1 cellular context compared by ENCODE assay signal in the genomic region with DNA sequence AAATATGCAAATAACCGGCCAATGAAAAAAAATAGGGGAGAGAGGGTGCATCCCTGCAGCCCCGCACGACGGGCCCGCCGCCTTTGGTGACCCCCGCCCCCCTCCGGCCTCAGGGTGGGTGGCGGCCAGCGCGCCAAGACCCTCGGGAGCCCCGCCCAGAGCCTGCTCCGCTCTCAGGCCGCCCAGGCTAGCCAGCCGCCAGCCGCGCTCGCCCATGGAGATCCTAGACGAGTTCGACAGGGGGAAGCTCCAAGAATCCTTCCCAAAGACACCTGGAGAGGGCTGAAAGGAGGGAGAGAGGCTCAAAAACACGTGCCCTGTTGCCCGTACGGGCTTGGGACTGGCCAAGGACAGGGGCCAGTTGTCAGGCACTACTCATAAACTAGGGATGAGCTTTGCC.
TF ChIP-seq lines count a peak whose summit lies in the region.

No MANE protein-coding gene starts in this region.

TF ChIP-seq in H1, 55 proteins besides CTCF, POLR2A, EP300 and RAD21:
- TF ChIP-seq, protein P1, sequence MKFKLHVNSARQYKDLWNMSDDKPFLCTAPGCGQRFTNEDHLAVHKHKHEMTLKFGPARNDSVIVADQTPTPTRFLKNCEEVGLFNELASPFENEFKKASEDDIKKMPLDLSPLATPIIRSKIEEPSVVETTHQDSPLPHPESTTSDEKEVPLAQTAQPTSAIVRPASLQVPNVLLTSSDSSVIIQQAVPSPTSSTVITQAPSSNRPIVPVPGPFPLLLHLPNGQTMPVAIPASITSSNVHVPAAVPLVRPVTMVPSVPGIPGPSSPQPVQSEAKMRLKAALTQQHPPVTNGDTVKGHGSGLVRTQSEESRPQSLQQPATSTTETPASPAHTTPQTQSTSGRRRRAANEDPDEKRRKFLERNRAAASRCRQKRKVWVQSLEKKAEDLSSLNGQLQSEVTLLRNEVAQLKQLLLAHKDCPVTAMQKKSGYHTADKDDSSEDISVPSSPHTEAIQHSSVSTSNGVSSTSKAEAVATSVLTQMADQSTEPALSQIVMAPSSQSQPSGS (IDR thresholded peaks at IDR 0.05; ENCODE audit: low read length), result no peak
- TF ChIP-seq, protein P2, sequence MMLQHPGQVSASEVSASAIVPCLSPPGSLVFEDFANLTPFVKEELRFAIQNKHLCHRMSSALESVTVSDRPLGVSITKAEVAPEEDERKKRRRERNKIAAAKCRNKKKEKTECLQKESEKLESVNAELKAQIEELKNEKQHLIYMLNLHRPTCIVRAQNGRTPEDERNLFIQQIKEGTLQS (IDR thresholded peaks at IDR 0.05; ENCODE audit: insufficient read depth, low read depth, low read length), result no peak
- no peak for TF ChIP-seq PHF8 (conservative IDR thresholded peaks at IDR 0.05; ENCODE audit: low read depth, low read length)
- TF ChIP-seq POU5F1 (IDR thresholded peaks at IDR 0.05; ENCODE audit: low read depth, low read length), result no peak
- TF ChIP-seq RFX5 (IDR thresholded peaks at IDR 0.05; ENCODE audit: borderline replicate concordance, low read depth, low read length), result no peak
- no peak for TF ChIP-seq ASH2L (IDR thresholded peaks at IDR 0.05; ENCODE audit: low read length)
- TF ChIP-seq CBX5 (IDR thresholded peaks at IDR 0.05; ENCODE audit: low read depth, low read length), result no peak
- no peak for TF ChIP-seq TBP (IDR thresholded peaks at IDR 0.05; ENCODE audit: low read depth, low read length)
- TF ChIP-seq HDAC6 (IDR thresholded peaks at IDR 0.05; ENCODE audit: low read depth, low read length), result no peak
- TF ChIP-seq RBBP5 (IDR thresholded peaks at IDR 0.05; ENCODE audit: borderline replicate concordance, low read depth, low read length), result no peak
